In genomic region chr2:192196451-192197194, GRCh38 we compare ENCODE assay signal across 9 cellular contexts. TPM values are rescaled to one million over a fixed set of nuclear protein-coding genes. Genes with fewer than 3 reads are reported as not detected.
DNase-seq lines count a peak whose midpoint lies in the region; ATAC-seq and TF ChIP-seq lines count a peak whose summit lies in the region.
"Had no signal": no experiment of that assay in that cellular context is flagged by ENCODE, and none has a peak within 500 bp of the region (broad histone marks: within the 10 kb centered on the region; RNA-seq: fewer than 3 reads in every experiment).

No MANE protein-coding gene starts in this region.

- H3K79me2 ChIP-seq in GM23248 (ENCODE audit: insufficient read depth), result no peaks in the 10 kb centered on the region

- H3K27me3 ChIP-seq in GM23248 (replicated peaks; ENCODE audit: insufficient read depth) (peaks cover 68% of the 10 kb centered on the region), lower lobe of right lung (ENCODE audit: low read depth) (peaks cover 77% of the 10 kb centered on the region), left lung (peaks cover 84 to 89% of the 10 kb centered on the region in 2 donors)

- H3K27me3 Mint-ChIP-seq in activated naive CD8-positive, alpha-beta T cell treated with anti-CD3 and anti-CD28 coated beads for 36 hours, result peaks cover 73% of the 10 kb centered on the region

- H3K4me1 ChIP-seq in GM23248 (ENCODE audit: insufficient read depth), result no peaks in the 10 kb centered on the region
- peaks cover 29% of the 10 kb centered on the region for H3K4me1 ChIP-seq in lower lobe of right lung
- H3K4me1 ChIP-seq in left lung, result peaks cover 19 to 25% of the 10 kb centered on the region in 2 donors

- in situ Hi-C loops in GM23248 (cut with MboI), result no loop called here

- ATAC-seq in lower lobe of right lung (no peak), left lung (no peak), HG02678 (IDR thresholded peaks at IDR 0.05; ENCODE audit: unreplicated experiment) (no peak)

- no peaks in the 10 kb centered on the region for H3K9me3 Mint-ChIP-seq in activated naive CD8-positive, alpha-beta T cell treated with anti-CD3 and anti-CD28 coated beads for 36 hours

- H3K4me2 ChIP-seq in GM23248 (ENCODE audit: unreplicated experiment), result peak overlapping the region; percentile 60

- no peak for TF ChIP-seq CTCF in 22Rv1 (IDR thresholded peaks at IDR 0.05)
- no peak for TF ChIP-seq CTCF in lower lobe of right lung (IDR thresholded peaks at IDR 0.05)
- no peak for TF ChIP-seq CTCF in left lung (IDR thresholded peaks at IDR 0.05)

- H3K36me3 ChIP-seq in GM23248 (ENCODE audit: low read depth) (no peaks in the 10 kb centered on the region), lower lobe of right lung (no peaks in the 10 kb centered on the region), left lung (no peaks in the 10 kb centered on the region)

- H3K27ac Mint-ChIP-seq in activated naive CD8-positive, alpha-beta T cell treated with anti-CD3 and anti-CD28 coated beads for 36 hours, result no peak overlapping the region

- H3K36me3 Mint-ChIP-seq in activated naive CD8-positive, alpha-beta T cell treated with anti-CD3 and anti-CD28 coated beads for 36 hours, result no peaks in the 10 kb centered on the region

- whole genome bisulfite sequencing in GM23248 (ENCODE audit: low coverage in 1 of 2, low lambda C conversion rate in 2 of 2, missing lambda C conversion rate in 2 of 2), 2 experiments, result 17% methylated on average over 14 of the region's 14 CpGs

- H3K9ac ChIP-seq in GM23248, result no peak overlapping the region

- H3K9me3 ChIP-seq in GM23248 (ENCODE audit: low read depth), result no peaks in the 10 kb centered on the region
- H3K9me3 ChIP-seq in lower lobe of right lung, result no peaks in the 10 kb centered on the region
- H3K9me3 ChIP-seq in left lung, result no peaks in the 10 kb centered on the region

- intact Hi-C loops in lower lobe of right lung (cut with DNase I) (no loop called here), left lung (cut with DNase I) (no loop called here)

- H3K27ac ChIP-seq in 22Rv1 (peak overlapping the region; percentile 71), GM23248 (no peak overlapping the region), lower lobe of right lung (no peak overlapping the region), left lung (no peak overlapping the region)

- H3K4me3 ChIP-seq in GM23248 (peak overlapping the region; percentile 68; the same call in 1 of the 2 replicates), lower lobe of right lung (peak overlapping the region; percentile 57), left lung (no peak overlapping the region)

- no peaks in the 10 kb centered on the region for H3F3A ChIP-seq in GM23248 (ENCODE audit: insufficient read depth)

- peaks cover 18% of the 10 kb centered on the region for H3K4me1 Mint-ChIP-seq in activated naive CD8-positive, alpha-beta T cell treated with anti-CD3 and anti-CD28 coated beads for 36 hours

- no peaks in the 10 kb centered on the region for H4K20me1 ChIP-seq in GM23248 (ENCODE audit: insufficient read depth)

- DNase-seq in GM23248 (peak; percentile 10), lower lobe of right lung (no peak), left lung (no peak), glomerular visceral epithelial cell (ENCODE audit: extremely low spot score) (no peak), NCI-H187 (lab: John Stamatoyannopoulos, UW) (no peak)
- no peak for DNase-seq in activated naive CD8-positive, alpha-beta T cell treated with anti-CD3 and anti-CD28 coated beads for 36 hours

- peak overlapping the region; percentile 74 for H3K4me3 Mint-ChIP-seq in activated naive CD8-positive, alpha-beta T cell treated with anti-CD3 and anti-CD28 coated beads for 36 hours

- H3K9me2 ChIP-seq in GM23248 (ENCODE audit: insufficient read depth), result no peaks in the 10 kb centered on the region

- peak overlapping the region; percentile 71 for H2AFZ ChIP-seq in GM23248

RNA-seq across cellular contexts. Expression of gene TMEFF2, which starts 1.9 kb away (rescaled TPM):
- total RNA-seq in GM23248 (2014; rRNA removed; shearing (Covaris generic)), result 0.25 TPM in 1 of 2 replicates, not detected in the other
- polyA plus RNA-seq in GM23248 (2016; fragmentation: Nextera tagmentation; extraction: Ambion mirVana), result 0.13 TPM in 1 of 2 replicates, not detected in the other
- total RNA-seq in activated naive CD8-positive, alpha-beta T cell treated with anti-CD3 and anti-CD28 coated beads for 36 hours, result not detected
- total RNA-seq in lower lobe of right lung (not detected), left lung (not detected)
- total RNA-seq: T-helper 1 cell treated with Interleukin-12 subunit alpha and Interleukin-12 subunit beta and Interleukin-4 antibody, amounts not matched to agents 30 ng/mL and 1 ng/mL, for 36 hours had no signal

Comparison
In these comparisons a context has a peak if more than half of its experiments do, and no peak if none do; other contexts are left out.
1. H3K4me3 ChIP-seq: peak in GM23248 (single experiment) and lower lobe of right lung (single experiment); none in left lung (0 of 2).